1 cellular context compared by ENCODE assay signal in the genomic region with DNA sequence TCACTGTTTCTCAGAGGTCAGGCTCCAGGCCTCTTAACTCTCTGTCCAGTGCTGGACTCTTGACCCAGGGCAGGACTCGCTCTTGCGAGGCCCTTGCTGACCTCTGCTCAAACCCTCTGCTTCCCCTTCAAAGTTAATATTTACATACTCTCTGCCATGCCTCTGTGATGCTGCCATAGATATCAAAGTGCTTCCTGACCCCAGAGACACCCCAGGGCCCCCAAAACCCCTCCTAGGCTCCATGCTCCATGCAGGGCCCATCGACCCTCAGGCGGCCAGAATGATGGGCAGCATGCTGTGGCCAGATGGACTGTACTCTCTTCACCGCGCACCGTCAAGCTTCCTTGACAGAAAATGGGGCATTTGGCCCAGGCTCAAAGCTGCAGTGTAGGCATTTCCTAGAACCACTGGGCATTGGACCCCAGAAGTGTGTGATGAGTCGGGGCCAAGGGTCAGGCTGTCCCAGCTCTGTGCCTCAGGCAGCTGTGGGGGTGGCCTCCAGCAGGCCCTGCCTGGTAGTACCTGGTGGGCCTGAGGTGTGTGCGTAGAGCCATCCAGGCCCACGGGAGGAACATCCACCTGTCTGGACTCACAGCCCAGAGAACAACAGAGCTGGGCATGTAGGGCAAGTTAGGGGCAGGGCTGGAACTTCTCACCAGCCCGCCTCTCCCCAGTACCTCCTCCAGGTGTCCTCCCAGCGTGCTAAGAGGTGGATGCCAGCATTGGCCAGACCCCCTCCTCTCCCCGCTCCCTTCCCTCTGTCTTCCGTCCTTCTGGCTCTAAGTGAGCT.
A peak's percentile ranks its signal among the peaks of the same experiment; 100 is the strongest.
TF ChIP-seq lines count a peak whose summit lies in the region.

No MANE protein-coding gene starts in this region.

TF ChIP-seq in HepG2, 621 proteins besides CTCF, POLR2A, EP300 and RAD21 (continued from another document and continues in another):
- TF ChIP-seq, protein P1, sequence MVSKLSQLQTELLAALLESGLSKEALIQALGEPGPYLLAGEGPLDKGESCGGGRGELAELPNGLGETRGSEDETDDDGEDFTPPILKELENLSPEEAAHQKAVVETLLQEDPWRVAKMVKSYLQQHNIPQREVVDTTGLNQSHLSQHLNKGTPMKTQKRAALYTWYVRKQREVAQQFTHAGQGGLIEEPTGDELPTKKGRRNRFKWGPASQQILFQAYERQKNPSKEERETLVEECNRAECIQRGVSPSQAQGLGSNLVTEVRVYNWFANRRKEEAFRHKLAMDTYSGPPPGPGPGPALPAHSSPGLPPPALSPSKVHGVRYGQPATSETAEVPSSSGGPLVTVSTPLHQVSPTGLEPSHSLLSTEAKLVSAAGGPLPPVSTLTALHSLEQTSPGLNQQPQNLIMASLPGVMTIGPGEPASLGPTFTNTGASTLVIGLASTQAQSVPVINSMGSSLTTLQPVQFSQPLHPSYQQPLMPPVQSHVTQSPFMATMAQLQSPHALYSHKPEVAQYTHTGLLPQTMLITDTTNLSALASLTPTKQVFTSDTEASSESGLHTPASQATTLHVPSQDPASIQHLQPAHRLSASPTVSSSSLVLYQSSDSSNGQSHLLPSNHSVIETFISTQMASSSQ (IDR thresholded peaks at IDR 0.05; ENCODE audit: low read depth), result peak; percentile 83
- TF ChIP-seq, protein P1 (CRISPR knock-in tag; IDR thresholded peaks at IDR 0.05; ENCODE audit: borderline replicate concordance), result peak; percentile 91
- TF ChIP-seq, protein P2, sequence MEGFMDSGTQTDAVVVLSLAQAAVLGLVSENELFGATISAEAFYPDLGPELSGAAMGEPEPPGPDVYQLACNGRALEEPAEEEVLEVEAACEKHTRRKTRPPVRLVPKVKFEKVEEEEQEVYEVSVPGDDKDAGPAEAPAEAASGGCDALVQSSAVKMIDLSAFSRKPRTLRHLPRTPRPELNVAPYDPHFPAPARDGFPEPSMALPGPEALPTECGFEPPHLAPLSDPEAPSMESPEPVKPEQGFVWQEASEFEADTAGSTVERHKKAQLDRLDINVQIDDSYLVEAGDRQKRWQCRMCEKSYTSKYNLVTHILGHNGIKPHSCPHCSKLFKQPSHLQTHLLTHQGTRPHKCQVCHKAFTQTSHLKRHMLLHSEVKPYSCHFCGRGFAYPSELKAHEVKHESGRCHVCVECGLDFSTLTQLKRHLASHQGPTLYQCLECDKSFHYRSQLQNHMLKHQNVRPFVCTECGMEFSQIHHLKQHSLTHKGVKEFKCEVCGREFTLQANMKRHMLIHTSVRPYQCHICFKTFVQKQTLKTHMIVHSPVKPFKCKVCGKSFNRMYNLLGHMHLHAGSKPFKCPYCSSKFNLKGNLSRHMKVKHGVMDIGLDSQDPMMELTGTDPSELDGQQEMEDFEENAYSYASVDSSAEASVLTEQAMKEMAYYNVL (CRISPR knock-in tag; IDR thresholded peaks at IDR 0.05; ENCODE audit: borderline replicate concordance), result peak; percentile 63; the same call in 1 of the 2 replicates
- TF ChIP-seq ZBTB8A (CRISPR knock-in tag; IDR thresholded peaks at IDR 0.05; ENCODE audit: borderline replicate concordance, low read depth), result no peak
- TF ChIP-seq, protein P3, sequence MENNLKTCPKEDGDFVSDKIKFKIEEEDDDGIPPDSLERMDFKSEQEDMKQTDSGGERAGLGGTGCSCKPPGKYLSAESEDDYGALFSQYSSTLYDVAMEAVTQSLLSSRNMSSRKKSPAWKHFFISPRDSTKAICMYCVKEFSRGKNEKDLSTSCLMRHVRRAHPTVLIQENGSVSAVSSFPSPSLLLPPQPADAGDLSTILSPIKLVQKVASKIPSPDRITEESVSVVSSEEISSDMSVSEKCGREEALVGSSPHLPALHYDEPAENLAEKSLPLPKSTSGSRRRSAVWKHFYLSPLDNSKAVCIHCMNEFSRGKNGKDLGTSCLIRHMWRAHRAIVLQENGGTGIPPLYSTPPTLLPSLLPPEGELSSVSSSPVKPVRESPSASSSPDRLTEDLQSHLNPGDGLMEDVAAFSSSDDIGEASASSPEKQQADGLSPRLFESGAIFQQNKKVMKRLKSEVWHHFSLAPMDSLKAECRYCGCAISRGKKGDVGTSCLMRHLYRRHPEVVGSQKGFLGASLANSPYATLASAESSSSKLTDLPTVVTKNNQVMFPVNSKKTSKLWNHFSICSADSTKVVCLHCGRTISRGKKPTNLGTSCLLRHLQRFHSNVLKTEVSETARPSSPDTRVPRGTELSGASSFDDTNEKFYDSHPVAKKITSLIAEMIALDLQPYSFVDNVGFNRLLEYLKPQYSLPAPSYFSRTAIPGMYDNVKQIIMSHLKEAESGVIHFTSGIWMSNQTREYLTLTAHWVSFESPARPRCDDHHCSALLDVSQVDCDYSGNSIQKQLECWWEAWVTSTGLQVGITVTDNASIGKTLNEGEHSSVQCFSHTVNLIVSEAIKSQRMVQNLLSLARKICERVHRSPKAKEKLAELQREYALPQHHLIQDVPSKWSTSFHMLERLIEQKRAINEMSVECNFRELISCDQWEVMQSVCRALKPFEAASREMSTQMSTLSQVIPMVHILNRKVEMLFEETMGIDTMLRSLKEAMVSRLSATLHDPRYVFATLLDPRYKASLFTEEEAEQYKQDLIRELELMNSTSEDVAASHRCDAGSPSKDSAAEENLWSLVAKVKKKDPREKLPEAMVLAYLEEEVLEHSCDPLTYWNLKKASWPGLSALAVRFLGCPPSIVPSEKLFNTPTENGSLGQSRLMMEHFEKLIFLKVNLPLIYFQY (CRISPR knock-in tag; IDR thresholded peaks at IDR 0.05; ENCODE audit: borderline replicate concordance), result peak; percentile 52; the same call in 1 of the 2 replicates
- TF ChIP-seq HDAC1 (CRISPR knock-in tag; IDR thresholded peaks at IDR 0.05), result no peak; the same call in 1 of the 2 replicates
- TF ChIP-seq ZNF367 (CRISPR knock-in tag; IDR thresholded peaks at IDR 0.05; ENCODE audit: borderline replicate concordance), result no peak
- TF ChIP-seq SMARCE1 (IDR thresholded peaks at IDR 0.05; ENCODE audit: borderline replicate concordance), result no peak
- TF ChIP-seq ISX (CRISPR knock-in tag; conservative IDR thresholded peaks at IDR 0.05), result 0 out of 2 replicates have a peak, but pooled peaks have one; percentile 58
- TF ChIP-seq HDAC2 (CRISPR knock-in tag; IDR thresholded peaks at IDR 0.05), result peak; percentile 88
- TF ChIP-seq, protein P4, sequence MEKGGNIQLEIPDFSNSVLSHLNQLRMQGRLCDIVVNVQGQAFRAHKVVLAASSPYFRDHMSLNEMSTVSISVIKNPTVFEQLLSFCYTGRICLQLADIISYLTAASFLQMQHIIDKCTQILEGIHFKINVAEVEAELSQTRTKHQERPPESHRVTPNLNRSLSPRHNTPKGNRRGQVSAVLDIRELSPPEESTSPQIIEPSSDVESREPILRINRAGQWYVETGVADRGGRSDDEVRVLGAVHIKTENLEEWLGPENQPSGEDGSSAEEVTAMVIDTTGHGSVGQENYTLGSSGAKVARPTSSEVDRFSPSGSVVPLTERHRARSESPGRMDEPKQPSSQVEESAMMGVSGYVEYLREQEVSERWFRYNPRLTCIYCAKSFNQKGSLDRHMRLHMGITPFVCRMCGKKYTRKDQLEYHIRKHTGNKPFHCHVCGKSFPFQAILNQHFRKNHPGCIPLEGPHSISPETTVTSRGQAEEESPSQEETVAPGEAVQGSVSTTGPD (CRISPR knock-in tag; IDR thresholded peaks at IDR 0.05), result peak; percentile 86
- TF ChIP-seq, protein P5, sequence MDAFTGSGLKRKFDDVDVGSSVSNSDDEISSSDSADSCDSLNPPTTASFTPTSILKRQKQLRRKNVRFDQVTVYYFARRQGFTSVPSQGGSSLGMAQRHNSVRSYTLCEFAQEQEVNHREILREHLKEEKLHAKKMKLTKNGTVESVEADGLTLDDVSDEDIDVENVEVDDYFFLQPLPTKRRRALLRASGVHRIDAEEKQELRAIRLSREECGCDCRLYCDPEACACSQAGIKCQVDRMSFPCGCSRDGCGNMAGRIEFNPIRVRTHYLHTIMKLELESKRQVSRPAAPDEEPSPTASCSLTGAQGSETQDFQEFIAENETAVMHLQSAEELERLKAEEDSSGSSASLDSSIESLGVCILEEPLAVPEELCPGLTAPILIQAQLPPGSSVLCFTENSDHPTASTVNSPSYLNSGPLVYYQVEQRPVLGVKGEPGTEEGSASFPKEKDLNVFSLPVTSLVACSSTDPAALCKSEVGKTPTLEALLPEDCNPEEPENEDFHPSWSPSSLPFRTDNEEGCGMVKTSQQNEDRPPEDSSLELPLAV (CRISPR knock-in tag; conservative IDR thresholded peaks at IDR 0.05; ENCODE audit: low read depth), result no peak
- peak; percentile 47; the same call in 1 of the 2 replicates for TF ChIP-seq ZNF441 (CRISPR knock-in tag; IDR thresholded peaks at IDR 0.05; ENCODE audit: borderline replicate concordance)
- peak; percentile 97 for TF ChIP-seq PHF21A (CRISPR knock-in tag; IDR thresholded peaks at IDR 0.05)
- TF ChIP-seq ATF7 (IDR thresholded peaks at IDR 0.05), result no peak
- 0 out of 2 replicates have a peak, but pooled peaks have one; percentile 42 for TF ChIP-seq ATF7 (CRISPR knock-in tag; IDR thresholded peaks at IDR 0.05)
- TF ChIP-seq, protein P6, sequence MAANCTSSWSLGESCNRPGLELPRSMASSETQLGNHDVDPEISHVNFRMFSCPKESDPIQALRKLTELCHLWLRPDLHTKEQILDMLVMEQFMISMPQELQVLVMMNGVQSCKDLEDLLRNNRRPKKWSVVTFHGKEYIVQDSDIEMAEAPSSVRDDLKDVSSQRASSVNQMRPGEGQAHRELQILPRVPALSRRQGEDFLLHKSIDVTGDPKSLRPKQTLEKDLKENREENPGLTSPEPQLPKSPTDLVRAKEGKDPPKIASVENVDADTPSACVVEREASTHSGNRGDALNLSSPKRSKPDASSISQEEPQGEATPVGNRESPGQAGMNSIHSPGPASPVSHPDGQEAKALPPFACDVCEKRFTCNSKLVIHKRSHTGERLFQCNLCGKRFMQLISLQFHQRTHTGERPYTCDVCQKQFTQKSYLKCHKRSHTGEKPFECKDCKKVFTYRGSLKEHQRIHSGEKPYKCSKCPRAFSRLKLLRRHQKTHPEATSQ (CRISPR knock-in tag; IDR thresholded peaks at IDR 0.05; ENCODE audit: borderline replicate concordance), result 0 out of 2 replicates have a peak, but pooled peaks have one; percentile 36
- no peak for TF ChIP-seq ZNF20 (CRISPR knock-in tag; IDR thresholded peaks at IDR 0.05)
- no peak for TF ChIP-seq ZNF12 (CRISPR knock-in tag; IDR thresholded peaks at IDR 0.05)
- TF ChIP-seq TAF15 (IDR thresholded peaks at IDR 0.05; ENCODE audit: low read depth, low read length, poor library complexity, severe bottlenecking), result no peak
- no peak for TF ChIP-seq KDM5A (IDR thresholded peaks at IDR 0.05; ENCODE audit: borderline replicate concordance, low read length)
- TF ChIP-seq ONECUT2 (CRISPR knock-in tag; IDR thresholded peaks at IDR 0.05), result no peak
- peak; percentile 83 for TF ChIP-seq MED13 (CRISPR knock-in tag; IDR thresholded peaks at IDR 0.05)
- TF ChIP-seq KDM5B (CRISPR knock-in tag; IDR thresholded peaks at IDR 0.05; ENCODE audit: borderline replicate concordance), result peak; percentile 85; the same call in 1 of the 2 replicates
- TF ChIP-seq, protein P7, sequence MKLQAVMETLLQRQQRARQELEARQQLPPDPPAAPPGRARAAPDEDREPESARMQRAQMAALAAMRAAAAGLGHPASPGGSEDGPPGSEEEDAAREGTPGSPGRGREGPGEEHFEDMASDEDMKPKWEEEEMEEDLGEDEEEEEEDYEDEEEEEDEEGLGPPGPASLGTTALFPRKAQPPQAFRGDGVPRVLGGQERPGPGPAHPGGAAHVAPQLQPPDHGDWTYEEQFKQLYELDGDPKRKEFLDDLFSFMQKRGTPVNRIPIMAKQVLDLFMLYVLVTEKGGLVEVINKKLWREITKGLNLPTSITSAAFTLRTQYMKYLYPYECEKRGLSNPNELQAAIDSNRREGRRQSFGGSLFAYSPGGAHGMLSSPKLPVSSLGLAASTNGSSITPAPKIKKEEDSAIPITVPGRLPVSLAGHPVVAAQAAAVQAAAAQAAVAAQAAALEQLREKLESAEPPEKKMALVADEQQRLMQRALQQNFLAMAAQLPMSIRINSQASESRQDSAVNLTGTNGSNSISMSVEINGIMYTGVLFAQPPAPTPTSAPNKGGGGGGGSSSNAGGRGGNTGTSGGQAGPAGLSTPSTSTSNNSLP (IDR thresholded peaks at IDR 0.05; ENCODE audit: low read depth, low read length), result no peak; the same call in 1 of the 2 replicates
- TF ChIP-seq, protein P8, sequence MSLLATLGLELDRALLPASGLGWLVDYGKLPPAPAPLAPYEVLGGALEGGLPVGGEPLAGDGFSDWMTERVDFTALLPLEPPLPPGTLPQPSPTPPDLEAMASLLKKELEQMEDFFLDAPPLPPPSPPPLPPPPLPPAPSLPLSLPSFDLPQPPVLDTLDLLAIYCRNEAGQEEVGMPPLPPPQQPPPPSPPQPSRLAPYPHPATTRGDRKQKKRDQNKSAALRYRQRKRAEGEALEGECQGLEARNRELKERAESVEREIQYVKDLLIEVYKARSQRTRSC (CRISPR knock-in tag; IDR thresholded peaks at IDR 0.05; ENCODE audit: low read depth), result 0 out of 2 replicates have a peak, but pooled peaks have one; percentile 21
- peak; percentile 80; the same call in 1 of the 2 replicates for TF ChIP-seq ZZZ3 (CRISPR knock-in tag; IDR thresholded peaks at IDR 0.05; ENCODE audit: borderline replicate concordance)
- TF ChIP-seq, protein P9, sequence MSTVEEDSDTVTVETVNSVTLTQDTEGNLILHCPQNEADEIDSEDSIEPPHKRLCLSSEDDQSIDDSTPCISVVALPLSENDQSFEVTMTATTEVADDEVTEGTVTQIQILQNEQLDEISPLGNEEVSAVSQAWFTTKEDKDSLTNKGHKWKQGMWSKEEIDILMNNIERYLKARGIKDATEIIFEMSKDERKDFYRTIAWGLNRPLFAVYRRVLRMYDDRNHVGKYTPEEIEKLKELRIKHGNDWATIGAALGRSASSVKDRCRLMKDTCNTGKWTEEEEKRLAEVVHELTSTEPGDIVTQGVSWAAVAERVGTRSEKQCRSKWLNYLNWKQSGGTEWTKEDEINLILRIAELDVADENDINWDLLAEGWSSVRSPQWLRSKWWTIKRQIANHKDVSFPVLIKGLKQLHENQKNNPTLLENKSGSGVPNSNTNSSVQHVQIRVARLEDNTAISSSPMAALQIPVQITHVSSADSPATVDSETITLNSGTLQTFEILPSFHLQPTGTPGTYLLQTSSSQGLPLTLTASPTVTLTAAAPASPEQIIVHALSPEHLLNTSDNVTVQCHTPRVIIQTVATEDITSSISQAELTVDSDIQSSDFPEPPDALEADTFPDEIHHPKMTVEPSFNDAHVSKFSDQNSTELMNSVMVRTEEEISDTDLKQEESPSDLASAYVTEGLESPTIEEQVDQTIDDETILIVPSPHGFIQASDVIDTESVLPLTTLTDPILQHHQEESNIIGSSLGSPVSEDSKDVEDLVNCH (CRISPR knock-in tag; IDR thresholded peaks at IDR 0.05), result 0 out of 2 replicates have a peak, but pooled peaks have one; percentile 54
- no peak for TF ChIP-seq ZNF552 (CRISPR knock-in tag; IDR thresholded peaks at IDR 0.05; ENCODE audit: borderline replicate concordance)
- no peak for TF ChIP-seq HMG20B (CRISPR knock-in tag; conservative IDR thresholded peaks at IDR 0.05)
- TF ChIP-seq MAFK (conservative IDR thresholded peaks at IDR 0.05 in 1 of 2, IDR thresholded peaks at IDR 0.05 in 1 of 2; ENCODE audit: low read length in 2 of 2), result peak; percentile 53 to 64; a peak in 3 of 4 replicates
- no peak for TF ChIP-seq KLF6 (CRISPR knock-in tag; IDR thresholded peaks at IDR 0.05)
- TF ChIP-seq IKZF4 (CRISPR knock-in tag; IDR thresholded peaks at IDR 0.05; ENCODE audit: borderline replicate concordance, low read depth, not compliant biosample characterization), result no peak
